In genomic region chr3:17749281-17749680, GRCh38 we compare ENCODE assay signal across 9 cellular contexts. TPM values are rescaled to one million over a fixed set of nuclear protein-coding genes. Genes with fewer than 3 reads are reported as not detected.
A peak's percentile ranks its signal among the peaks of the same experiment; 100 is the strongest.
DNase-seq lines count a peak whose midpoint lies in the region; ATAC-seq and TF ChIP-seq lines count a peak whose summit lies in the region.
"Had no signal": no experiment of that assay in that cellular context is flagged by ENCODE, and none has a peak within 500 bp of the region (broad histone marks: within the 10 kb centered on the region; RNA-seq: fewer than 3 reads in every experiment).

No MANE protein-coding gene starts in this region.

- H3K27me3 ChIP-seq in KMS-11 (ENCODE audit: insufficient read depth, low read depth) (no peaks in the 10 kb centered on the region), foreskin keratinocyte (no peaks in the 10 kb centered on the region)

- no peak for TF ChIP-seq CTCF in KMS-11 (conservative IDR thresholded peaks at IDR 0.05; ENCODE audit: low read depth, low read length)
- TF ChIP-seq CTCF in foreskin keratinocyte (conservative IDR thresholded peaks at IDR 0.05), result no peak

- no peak overlapping the region for H3K4me3 ChIP-seq in KMS-11 (IDR thresholded peaks at IDR 0.05; ENCODE audit: insufficient read depth, low read depth, low read length)

- peak overlapping the region; percentile 52 for H2AFZ ChIP-seq in KMS-11 (ENCODE audit: low read depth)

- DNase-seq in foreskin keratinocyte (no peak), GM19240 (ENCODE audit: insufficient read length, low spot score) (no peak), NCI-H187 (lab: John Stamatoyannopoulos, UW) (no peak), globus pallidus (ENCODE audit: low spot score) (no peak), NCI-H2029 treated with DMSO at 0.1 percent for 48 hours (lab: John Stamatoyannopoulos, UW) (no peak)
- DNase-seq: stimulated activated CD4-positive, alpha-beta T cell treated with anti-CD3 and anti-CD28 coated beads, Interleukin-4, amount 100 ng/mL, for 4 hours had no signal

- no peaks in the 10 kb centered on the region for H3K36me3 ChIP-seq in KMS-11 (ENCODE audit: insufficient read depth)

- peak; percentile 43 for ATAC-seq in GM18498 (IDR thresholded peaks at IDR 0.05; ENCODE audit: unreplicated experiment)
- ATAC-seq in GM21576 (IDR thresholded peaks at IDR 0.05; ENCODE audit: unreplicated experiment), result peak; percentile 42
- ATAC-seq in foreskin keratinocyte, result peak; percentile 62

- peak overlapping the region; percentile 63 for H3K4me2 ChIP-seq in KMS-11

- H3K27ac ChIP-seq in KMS-11 (no peak overlapping the region), foreskin keratinocyte (no peak overlapping the region)

- H3K9ac ChIP-seq in KMS-11, result no peak overlapping the region

- peaks cover 35% of the 10 kb centered on the region for H3K4me1 ChIP-seq in KMS-11 (ENCODE audit: low read depth, poor library complexity, severe bottlenecking)
- no peaks in the 10 kb centered on the region for H3K4me1 ChIP-seq in foreskin keratinocyte

- H3K79me2 ChIP-seq in KMS-11 (ENCODE audit: insufficient read depth, low read depth), result no peaks in the 10 kb centered on the region

- no peaks in the 10 kb centered on the region for H4K20me1 ChIP-seq in KMS-11 (ENCODE audit: insufficient read depth)

RNA-seq across cellular contexts. Expression of gene TBC1D5, which starts 6.8 kb away (rescaled TPM):
- 43.8 and 46.3 TPM in 2 replicates for total RNA-seq in foreskin keratinocyte
- polyA plus RNA-seq in foreskin keratinocyte, result 6.5 and 7.5 TPM in 2 replicates
